ENCODE assay signal across 12 cellular contexts in the genomic region with DNA sequence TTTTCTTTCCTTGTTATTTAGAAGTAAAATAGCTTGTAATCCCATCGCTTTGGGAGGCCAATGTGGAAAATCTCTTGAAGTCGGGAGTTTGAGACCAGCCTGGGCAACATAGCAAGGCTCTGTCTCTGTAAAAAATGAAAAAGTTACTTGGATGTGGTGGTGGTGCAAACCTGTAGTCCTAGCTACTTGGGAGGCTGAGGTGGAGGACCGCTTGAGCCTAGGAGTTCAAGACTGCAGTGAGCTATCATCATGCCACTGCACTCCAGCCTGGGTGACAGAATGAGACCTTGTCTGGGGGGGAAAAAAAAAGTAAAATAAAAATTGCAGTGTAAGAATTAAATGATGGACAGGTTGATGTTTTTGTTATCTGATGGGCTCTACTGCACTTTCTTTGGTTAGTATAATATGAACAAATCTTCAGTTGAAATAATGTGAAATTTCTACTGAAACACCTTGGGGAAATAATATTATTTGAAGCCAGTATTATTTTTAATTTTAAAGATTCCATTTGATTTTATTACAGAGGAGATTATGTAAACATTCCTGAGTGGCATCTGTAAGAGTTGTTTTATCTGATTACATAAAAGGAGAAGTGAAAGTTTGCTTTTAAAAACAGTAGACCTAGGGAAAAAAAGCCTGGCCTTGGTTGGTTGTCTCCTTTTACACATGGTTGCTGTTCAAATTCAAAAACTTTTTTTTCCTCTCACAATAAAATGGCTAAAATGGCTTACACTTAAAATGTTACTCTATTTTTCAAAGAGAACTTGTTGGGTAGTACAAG. TPM values are rescaled to one million over a fixed set of nuclear protein-coding genes. Genes with fewer than 3 reads are reported as not detected.
DNase-seq lines count a peak whose midpoint lies in the region; ATAC-seq and TF ChIP-seq lines count a peak whose summit lies in the region.
"Had no signal": no experiment of that assay in that cellular context is flagged by ENCODE, and none has a peak within 500 bp of the region (broad histone marks: within the 10 kb centered on the region; RNA-seq: fewer than 3 reads in every experiment).

No MANE protein-coding gene starts in this region.

- peak overlapping the region; percentile 77 for H3K4me3 Mint-ChIP-seq in activated T-helper 17 cell treated with anti-CD3 and anti-CD28 coated beads, Interleukin-2, amount 50 U/mL, for 72 hours
- peak overlapping the region in 8 of 10 donors; percentile 10 to 59 (median 26) for H3K4me3 Mint-ChIP-seq in naive thymus-derived CD8-positive, alpha-beta T cell

- TF ChIP-seq CTCF in GM10266 (IDR thresholded peaks at IDR 0.05; ENCODE audit: control insufficient read depth, insufficient read depth, low read depth, missing control alignments): no peak

- POLR2A ChIA-PET in naive thymus-derived CD8-positive, alpha-beta T cell (lab: Charles Lee): interaction anchor here (2.0 kb wide), 1 partner anchor 11 kb away, joined by 9 read pairs; the partner anchor contains the start of genes NAA15 and NDUFC1

- DNase-seq in EH (ENCODE audit: low read depth) (peak; percentile 23), MV-4-11 (lab: John Stamatoyannopoulos, UW) (peak; percentile 60), GM10266 (ENCODE audit: extremely low spot score) (no peak), dermis blood vessel endothelial cell (no peak), NCI-H345 treated with DMSO at 0.1 percent for 48 hours (lab: John Stamatoyannopoulos, UW; ENCODE audit: unreplicated experiment) (no peak)
- DNase-seq in naive thymus-derived CD8-positive, alpha-beta T cell: no peak
- DNase-seq: activated CD4-positive, CD25-positive, alpha-beta regulatory T cell treated with anti-CD3 and anti-CD28 coated beads, Interleukin-2, amount 50 U/mL, for 72 hours; EL; mucosa of descending colon; NCI-H2029 had no signal

- H3K36me3 Mint-ChIP-seq in activated T-helper 17 cell treated with anti-CD3 and anti-CD28 coated beads, Interleukin-2, amount 50 U/mL, for 72 hours (ENCODE audit: low read depth): peaks cover 21% of the 10 kb centered on the region
- peaks cover 0 to 23% (median 0%) of the 10 kb centered on the region in 3 donors for H3K36me3 Mint-ChIP-seq in naive thymus-derived CD8-positive, alpha-beta T cell

- no peaks in the 10 kb centered on the region for H3K27me3 Mint-ChIP-seq in activated T-helper 17 cell treated with anti-CD3 and anti-CD28 coated beads, Interleukin-2, amount 50 U/mL, for 72 hours
- H3K27me3 Mint-ChIP-seq in naive thymus-derived CD8-positive, alpha-beta T cell: no peaks in the 10 kb centered on the region

- peaks cover 39% of the 10 kb centered on the region for H3K4me1 Mint-ChIP-seq in activated T-helper 17 cell treated with anti-CD3 and anti-CD28 coated beads, Interleukin-2, amount 50 U/mL, for 72 hours
- peaks cover 26 to 82% (median 70%) of the 10 kb centered on the region in 4 donors for H3K4me1 Mint-ChIP-seq in naive thymus-derived CD8-positive, alpha-beta T cell

- H3K27ac Mint-ChIP-seq in activated T-helper 17 cell treated with anti-CD3 and anti-CD28 coated beads, Interleukin-2, amount 50 U/mL, for 72 hours: peak overlapping the region; percentile 57
- peak overlapping the region in 9 of 10 donors; percentile 20 to 90 (median 53) for H3K27ac Mint-ChIP-seq in naive thymus-derived CD8-positive, alpha-beta T cell

- no peak for ATAC-seq in activated T-helper 17 cell treated with anti-CD3 and anti-CD28 coated beads, Interleukin-2, amount 50 U/mL, for 72 hours (replicated peaks)
- no peak for ATAC-seq in naive thymus-derived CD8-positive, alpha-beta T cell
- no peak for ATAC-seq in GM18861 (IDR thresholded peaks at IDR 0.05; ENCODE audit: unreplicated experiment)
- ATAC-seq: mucosa of descending colon had no signal

- no peaks in the 10 kb centered on the region for H3K9me3 Mint-ChIP-seq in activated T-helper 17 cell treated with anti-CD3 and anti-CD28 coated beads, Interleukin-2, amount 50 U/mL, for 72 hours
- no peaks in the 10 kb centered on the region for H3K9me3 Mint-ChIP-seq in naive thymus-derived CD8-positive, alpha-beta T cell

RNA-seq across cellular contexts. Expression of gene NDUFC1, which starts 10.5 kb away (rescaled TPM):
- 10 to 100 TPM; 34.9 to 43.6 TPM for total RNA-seq in activated T-helper 17 cell treated with anti-CD3 and anti-CD28 coated beads, Interleukin-2, amount 50 U/mL, for 72 hours
- total RNA-seq in naive thymus-derived CD8-positive, alpha-beta T cell: 10 to 100 TPM; 28.1 to 29.0 TPM
- polyA plus RNA-seq in naive thymus-derived CD8-positive, alpha-beta T cell: 100 to 1,000 TPM; 137 to 163 (median 140) TPM
- total RNA-seq in dermis blood vessel endothelial cell: 43.2 and 49.2 TPM in 2 replicates

RNA-seq across cellular contexts. Expression of gene NAA15, which starts 11.4 kb away (rescaled TPM):
- total RNA-seq in activated T-helper 17 cell treated with anti-CD3 and anti-CD28 coated beads, Interleukin-2, amount 50 U/mL, for 72 hours: 100 to 1,000 TPM in 1 of 2 donors, 10 to 100 TPM in 1; 54.2 to 106 TPM
- 10 to 100 TPM; 54.1 to 60.8 TPM for total RNA-seq in naive thymus-derived CD8-positive, alpha-beta T cell
- polyA plus RNA-seq in naive thymus-derived CD8-positive, alpha-beta T cell: 10 to 100 TPM; 32.1 to 41.8 (median 36.1) TPM
- total RNA-seq in dermis blood vessel endothelial cell: 23.7 and 34.6 TPM in 2 replicates

RNA-seq across cellular contexts. Expression of gene MGARP, which starts 32.7 kb away (rescaled TPM):
- total RNA-seq in activated T-helper 17 cell treated with anti-CD3 and anti-CD28 coated beads, Interleukin-2, amount 50 U/mL, for 72 hours: under 1 TPM in 1 of 2 donors, not detected in 1; 0.98 TPM
- total RNA-seq in naive thymus-derived CD8-positive, alpha-beta T cell: under 1 TPM in 1 of 2 experiments, not detected in 1; 0.27 TPM
- polyA plus RNA-seq in naive thymus-derived CD8-positive, alpha-beta T cell: under 1 TPM in 2 of 3 donors, not detected in 1; 0.12 to 0.18 TPM
- total RNA-seq in dermis blood vessel endothelial cell: 0.68 and 2.9 TPM in 2 replicates

Comparison
In these comparisons a context has a peak if more than half of its experiments do, and no peak if none do; other contexts are left out.
1. DNase-seq: peak in EH (single experiment) and MV-4-11 (single experiment); none in naive thymus-derived CD8-positive, alpha-beta T cell (0 of 10), GM10266 (single experiment), dermis blood vessel endothelial cell (single experiment) and NCI-H345 treated with DMSO at 0.1 percent for 48 hours (single experiment).